Comparison of ENCODE assay signal across 18 cellular contexts in genomic region chr12:15496738-15497137, GRCh38.
"Had no signal": no experiment of that assay in that cellular context is flagged by ENCODE, and none has a peak within 500 bp of the region (broad histone marks: within the 10 kb centered on the region; RNA-seq: fewer than 3 reads in every experiment).

No MANE protein-coding gene starts in this region.

- DNase-seq: IMR-90, Karpas-422, KG1, MG63, NCI-H1092, NCI-H1105 treated with DMSO at 0.1 percent for 48 hours, NCI-H1436, NCI-H187, NCI-H2029, NCI-H2081 treated with DMSO at 0.1 percent for 48 hours, NCI-H2171, NCI-H226, NCI-H446, NCI-H510A, NCI-H524 treated with DMSO at 0.1 percent for 48 hours, NCI-H69, NCI-H774, SHP77 had no signal

- H3K4me3 ChIP-seq: MG63 had no signal
